Comparison of ENCODE assay signal across 10 cellular contexts in the genomic region with DNA sequence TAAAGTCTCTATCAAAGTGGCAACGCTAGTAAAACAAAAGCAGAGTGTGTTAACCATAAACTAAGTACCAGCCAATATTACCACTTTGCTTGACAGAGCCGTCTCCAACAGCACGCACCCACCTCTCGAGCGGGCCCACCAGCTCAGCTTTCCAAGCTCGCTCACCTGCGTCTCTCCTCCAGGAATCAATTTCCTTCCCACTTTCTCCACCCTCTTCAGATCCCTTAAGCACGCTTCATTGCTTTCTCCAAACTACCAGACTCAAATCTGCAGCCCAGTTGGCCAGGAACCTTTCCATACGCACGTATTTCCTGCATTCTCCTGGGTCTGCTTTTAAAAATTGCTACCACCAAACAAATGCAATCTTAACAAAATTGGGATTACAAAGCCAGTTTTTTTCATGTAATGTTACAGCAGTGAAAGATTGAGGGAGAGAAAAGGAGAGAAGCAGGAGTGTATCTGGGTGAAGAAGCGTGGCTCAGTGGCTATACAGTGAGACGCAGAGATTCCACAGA. TPM values are rescaled to one million over a fixed set of nuclear protein-coding genes. Genes with fewer than 3 reads are reported as not detected.
DNase-seq lines count a peak whose midpoint lies in the region; ATAC-seq and TF ChIP-seq lines count a peak whose summit lies in the region.
"Had no signal": no experiment of that assay in that cellular context is flagged by ENCODE, and none has a peak within 500 bp of the region (broad histone marks: within the 10 kb centered on the region; RNA-seq: fewer than 3 reads in every experiment).

No MANE protein-coding gene starts in this region.

- 40% methylated on average over 12 of the region's 12 CpGs for WGBS in HUES64

- no peaks in the 10 kb centered on the region for H3K9me3 Mint-ChIP-seq in dendritic cell treated with granulocyte-macrophage colony-stimulating factor and Interleukin-4, amounts not matched to agents 40 ng/mL and 50 ng/mL, for 4 days
- H3K9me3 Mint-ChIP-seq in natural killer cell = no peaks in the 10 kb centered on the region

- H3K4me1 ChIP-seq in HUES64 (ENCODE audit: insufficient read depth, low read length) = 0 out of 2 replicates have a peak, but pooled peaks cover 3% of the 10 kb centered on the region

- peaks cover 90% of the 10 kb centered on the region for H3K27me3 ChIP-seq in HUES64 (ENCODE audit: insufficient read depth, low read length)

- peak overlapping the region; percentile 64 for H3K4me3 ChIP-seq in HUES64 (ENCODE audit: low read length)

- POLR2A ChIA-PET in GM10248 (lab: Yijun Ruan, JAX) = no interaction called here

- intact Hi-C loops in dendritic cell treated with granulocyte-macrophage colony-stimulating factor and Interleukin-4, amounts not matched to agents 40 ng/mL and 50 ng/mL, for 4 days (cut with micrococcal nuclease) = no loop called here
- intact Hi-C loops in natural killer cell (cut with micrococcal nuclease) = no loop called here

- no peak for ATAC-seq in natural killer cell
- ATAC-seq in GM21529 (IDR thresholded peaks at IDR 0.05; ENCODE audit: unreplicated experiment) = no peak
- no peak for ATAC-seq in GM21619 (IDR thresholded peaks at IDR 0.05; ENCODE audit: unreplicated experiment)
- no peak for ATAC-seq in GM19452 (IDR thresholded peaks at IDR 0.05; ENCODE audit: unreplicated experiment)

- H3K36me3 ChIP-seq in HUES64 (ENCODE audit: insufficient read depth, low read length) = no peaks in the 10 kb centered on the region

- H3K27ac Mint-ChIP-seq in dendritic cell treated with granulocyte-macrophage colony-stimulating factor and Interleukin-4, amounts not matched to agents 40 ng/mL and 50 ng/mL, for 4 days = no peak overlapping the region
- no peak overlapping the region for H3K27ac Mint-ChIP-seq in natural killer cell

- H3K9ac ChIP-seq in HUES64 (ENCODE audit: low read depth, low read length) = no peak overlapping the region
- H3K9ac ChIP-seq: KMS-11 had no signal

- H3K27ac ChIP-seq in HUES64 (ENCODE audit: low read depth, low read length) = no peak overlapping the region
- H3K27ac ChIP-seq: KMS-11 had no signal

- H3K4me1 Mint-ChIP-seq in dendritic cell treated with granulocyte-macrophage colony-stimulating factor and Interleukin-4, amounts not matched to agents 40 ng/mL and 50 ng/mL, for 4 days (ENCODE audit: low read depth) = peaks cover 28% of the 10 kb centered on the region
- H3K4me1 Mint-ChIP-seq in natural killer cell = peaks cover 0 to 5% of the 10 kb centered on the region in 2 donors

- H3K9me3 ChIP-seq in HUES64 (ENCODE audit: insufficient read depth, low read depth, low read length) = no peaks in the 10 kb centered on the region

- H3K4me3 Mint-ChIP-seq in dendritic cell treated with granulocyte-macrophage colony-stimulating factor and Interleukin-4, amounts not matched to agents 40 ng/mL and 50 ng/mL, for 4 days = peak overlapping the region; percentile 15
- peak overlapping the region; percentile 64 for H3K4me3 Mint-ChIP-seq in natural killer cell

- H3K27me3 Mint-ChIP-seq in dendritic cell treated with granulocyte-macrophage colony-stimulating factor and Interleukin-4, amounts not matched to agents 40 ng/mL and 50 ng/mL, for 4 days = peaks cover 50% of the 10 kb centered on the region
- H3K27me3 Mint-ChIP-seq in natural killer cell (ENCODE audit: low read depth in 2 of 2) = peaks cover 25 to 37% of the 10 kb centered on the region in 2 donors

- H3K36me3 Mint-ChIP-seq in dendritic cell treated with granulocyte-macrophage colony-stimulating factor and Interleukin-4, amounts not matched to agents 40 ng/mL and 50 ng/mL, for 4 days (ENCODE audit: low read depth) = no peaks in the 10 kb centered on the region
- H3K36me3 Mint-ChIP-seq in natural killer cell = no peaks in the 10 kb centered on the region

- TF ChIP-seq CTCF in natural killer cell (IDR thresholded peaks at IDR 0.05) (no peak), GM10248 (IDR thresholded peaks at IDR 0.05; ENCODE audit: control extremely low read depth, extremely low read depth, low read depth, missing control alignments) (no peak)

- DNase-seq in AG08396 (ENCODE audit: low spot score) (peak; percentile 5), natural killer cell (no peak), GM10248 (ENCODE audit: extremely low spot score) (no peak)
- DNase-seq: stimulated activated CD4-positive, alpha-beta T cell treated with anti-CD3 and anti-CD28 coated beads, Interleukin-1b, Interleukin-23, amount 100 ng/mL, for 48 hours had no signal

- CTCF ChIA-PET in GM10248 (lab: Yijun Ruan, JAX) = interaction anchor here (1.6 kb wide), 2 partner anchors 11 to 16 kb away, joined by 3 to 4 read pairs; no protein-coding TSS in a partner anchor

RNA-seq across cellular contexts. Expression of a gene that starts 1.5 kb away (rescaled TPM):
- polyA plus RNA-seq in HUES64 (2013, experiment 1 of 2) = 0.45 TPM
- polyA plus RNA-seq in HUES64 (2013, experiment 2 of 2) = 0.76 TPM
- not detected for total RNA-seq in natural killer cell
